ENCODE assay signal across 9 cellular contexts in the genomic region with DNA sequence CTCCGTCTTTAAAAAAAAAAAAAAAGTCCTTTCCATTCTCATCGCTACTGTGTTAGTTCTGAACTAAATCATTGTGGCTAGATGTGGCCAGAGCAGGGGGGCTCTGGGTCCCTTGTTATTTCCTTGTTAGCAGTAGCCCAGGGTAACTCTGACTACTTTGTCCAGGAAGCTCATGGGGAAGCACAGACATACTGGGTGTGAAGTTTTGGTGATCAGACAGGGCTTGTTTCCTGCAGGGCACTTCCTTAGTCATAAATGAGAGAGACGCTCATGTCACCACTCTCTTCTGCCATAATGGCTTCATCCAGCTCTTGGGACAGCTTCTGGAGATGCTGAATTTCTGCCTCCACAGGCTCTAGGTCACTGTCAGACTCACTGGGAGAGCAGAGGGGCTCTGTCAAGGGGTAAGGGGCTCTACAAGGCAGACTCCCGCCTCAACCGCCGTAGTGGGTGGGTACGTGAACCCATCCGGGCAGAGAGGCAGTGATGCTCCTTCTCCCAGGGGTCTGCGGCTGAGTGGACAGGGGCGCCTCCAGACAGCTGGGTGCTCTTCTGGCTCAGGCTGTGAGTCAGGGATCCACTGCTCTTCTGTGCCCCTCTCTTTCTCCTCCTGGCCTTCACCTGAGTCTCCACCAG. TPM values are rescaled to one million over a fixed set of nuclear protein-coding genes. Genes with fewer than 3 reads are reported as not detected.
DNase-seq lines count a peak whose midpoint lies in the region; ATAC-seq and TF ChIP-seq lines count a peak whose summit lies in the region.
"Had no signal": no experiment of that assay in that cellular context is flagged by ENCODE, and none has a peak within 500 bp of the region (broad histone marks: within the 10 kb centered on the region; RNA-seq: fewer than 3 reads in every experiment).

No MANE protein-coding gene starts in this region.

- H4K20me1 ChIP-seq in Karpas-422 (ENCODE audit: insufficient read depth, low read depth, low read length) (peaks cover 17% of the 10 kb centered on the region; the same call in 1 of the 2 replicates), osteoblast (ENCODE audit: insufficient read depth, low read length) (no peaks in the 10 kb centered on the region)

- H3K36me3 ChIP-seq in Karpas-422 (ENCODE audit: insufficient read depth, low read length) = peaks cover 15% of the 10 kb centered on the region; the same call in 1 of the 2 replicates
- H3K36me3 ChIP-seq in osteoblast (ENCODE audit: insufficient read depth, low read length) = no peaks in the 10 kb centered on the region

- intact Hi-C loops in CD14-positive monocyte (cut with micrococcal nuclease) = no loop called here

- CTCF ChIA-PET in T-cell (lab: Charles Lee) = interaction anchor here in 1 of 2 donors (0.8 to 2.8 kb wide), 5 partner anchors 8 to 16 kb away, joined by 3 to 27 read pairs (median 5); partner anchors contain the start of gene STIM2

- peak; percentile 51 for DNase-seq in CD14-positive monocyte (ENCODE audit: low spot score)
- DNase-seq in T-cell = peak; percentile 15 to 84 (median 68)
- DNase-seq in endothelial cell (ENCODE audit: low spot score) = peak; percentile 7
- no peak for DNase-seq in GM19238 (ENCODE audit: insufficient read length, low spot score)
- DNase-seq in Karpas-422 = no peak
- no peak for DNase-seq in osteoblast (ENCODE audit: insufficient read length, low spot score, missing footprints)
- DNase-seq: DND-41 had no signal

- peaks cover 0 to 4% (median under 1%) of the 10 kb centered on the region in 7 donors for H3K9me3 Mint-ChIP-seq in CD14-positive monocyte
- peaks cover 0 to 12% (median 0%) of the 10 kb centered on the region in 3 donors for H3K9me3 Mint-ChIP-seq in T-cell
- H3K9me3 Mint-ChIP-seq in endothelial cell (ENCODE audit: unreplicated experiment) = no peaks in the 10 kb centered on the region

- H3K27ac Mint-ChIP-seq in CD14-positive monocyte (peak overlapping the region in 6 of 7 donors; percentile 22 to 84 (median 62)), T-cell (peak overlapping the region; percentile 86 to 94), endothelial cell (ENCODE audit: unreplicated experiment) (peak overlapping the region; percentile 90)

- no peak overlapping the region for H3K4me2 ChIP-seq in Karpas-422 (ENCODE audit: low read depth, low read length, poor library complexity, severe bottlenecking)
- no peak overlapping the region for H3K4me2 ChIP-seq in osteoblast (ENCODE audit: insufficient read depth, low read length)

- peaks cover 9 to 22% of the 10 kb centered on the region in 2 donors for H3K36me3 Mint-ChIP-seq in CD14-positive monocyte
- peaks cover 15% of the 10 kb centered on the region for H3K36me3 Mint-ChIP-seq in T-cell
- H3K36me3 Mint-ChIP-seq in endothelial cell (ENCODE audit: low read depth, unreplicated experiment) = peaks cover 23% of the 10 kb centered on the region

- peaks cover 99% of the 10 kb centered on the region for H3K79me2 ChIP-seq in Karpas-422 (ENCODE audit: low read length)
- H3K79me2 ChIP-seq in osteoblast (ENCODE audit: insufficient read depth, low read length) = peaks cover 48% of the 10 kb centered on the region

- H3K27ac ChIP-seq in Karpas-422 (ENCODE audit: low read length) (no peak overlapping the region), osteoblast (ENCODE audit: low read depth, low read length) (no peak overlapping the region)

- H2AFZ ChIP-seq in Karpas-422 (ENCODE audit: low read length) (no peak overlapping the region), osteoblast (ENCODE audit: low read length) (no peak overlapping the region)

- H3K4me3 Mint-ChIP-seq in CD14-positive monocyte (no peak overlapping the region), T-cell (peak overlapping the region; percentile 28 to 74 (median 42)), endothelial cell (ENCODE audit: unreplicated experiment) (peak overlapping the region; percentile 51)

- peaks cover 38% of the 10 kb centered on the region for H3K4me1 ChIP-seq in Karpas-422 (ENCODE audit: low read length)
- H3K4me1 ChIP-seq in osteoblast (ENCODE audit: insufficient read depth, low read length) = peaks cover 5% of the 10 kb centered on the region

- peaks cover 22% of the 10 kb centered on the region for H3K4me1 Mint-ChIP-seq in CD14-positive monocyte
- peaks cover 84 to 89% (median 89%) of the 10 kb centered on the region in 3 donors for H3K4me1 Mint-ChIP-seq in T-cell
- H3K4me1 Mint-ChIP-seq in endothelial cell (ENCODE audit: unreplicated experiment) = peaks cover 39% of the 10 kb centered on the region

- TF ChIP-seq CTCF in CD14-positive monocyte (IDR thresholded peaks at IDR 0.05) = no peak
- no peak for TF ChIP-seq CTCF in endothelial cell (IDR thresholded peaks at IDR 0.05; ENCODE audit: unreplicated experiment)
- no peak for TF ChIP-seq CTCF in osteoblast (IDR thresholded peaks at IDR 0.05; ENCODE audit: extremely low read depth, low read depth, low read length)

- ATAC-seq in GM21528 (IDR thresholded peaks at IDR 0.05; ENCODE audit: low FRiP score, unreplicated experiment) (peak; percentile 70), T-cell (replicated peaks in 1 of 4) (peak; percentile 81 to 92 (median 89)), SK-N-SH treated with all-trans-retinoic acid at 6 μM for 48 hours (no peak)

- no peaks in the 10 kb centered on the region for H3K9me2 ChIP-seq in Karpas-422 (replicated peaks; ENCODE audit: insufficient read depth, low read length)

- no peak overlapping the region for H3K9ac ChIP-seq in Karpas-422 (ENCODE audit: low read length)

- no peak overlapping the region for H3K4me3 ChIP-seq in Karpas-422 (ENCODE audit: low read length)
- no peak overlapping the region for H3K4me3 ChIP-seq in osteoblast (ENCODE audit: insufficient read depth, low read length)

- H3K27me3 ChIP-seq in Karpas-422 (ENCODE audit: low read length) (no peaks in the 10 kb centered on the region), osteoblast (ENCODE audit: insufficient read depth, low read length) (no peaks in the 10 kb centered on the region)

- POLR2A ChIA-PET in T-cell (lab: Charles Lee) = interaction anchor here (0.5 to 6.3 kb wide), 5 partner anchors 9 to 292 kb away, joined by 3 to 76 read pairs (median 7); partner anchors contain the start of gene STIM2 (in 1 of the 2)

- H3K9me3 ChIP-seq in Karpas-422 (ENCODE audit: low read length) (no peaks in the 10 kb centered on the region), osteoblast (ENCODE audit: low read depth, low read length) (no peaks in the 10 kb centered on the region)

- H3K27me3 Mint-ChIP-seq in CD14-positive monocyte (ENCODE audit: low read depth in 3 of 3) = peaks cover 0 to 1% (median 0%) of the 10 kb centered on the region in 3 donors
- no peaks in the 10 kb centered on the region for H3K27me3 Mint-ChIP-seq in T-cell
- H3K27me3 Mint-ChIP-seq in endothelial cell (ENCODE audit: unreplicated experiment) = peaks cover 4% of the 10 kb centered on the region

TF ChIP-seq in SK-N-SH treated with all-trans-retinoic acid at 6 μM for 48 hours, 23 proteins besides CTCF, POLR2A, EP300 and RAD21 (continues in another document):
- no peak for TF ChIP-seq CSDC2 (CRISPR knock-in tag; IDR thresholded peaks at IDR 0.05)
- TF ChIP-seq PATZ1 (CRISPR knock-in tag; IDR thresholded peaks at IDR 0.05; ENCODE audit: borderline replicate concordance) = no peak
- no peak for TF ChIP-seq TSHZ2 (CRISPR knock-in tag; IDR thresholded peaks at IDR 0.05)
- no peak for TF ChIP-seq GLIS3 (CRISPR knock-in tag; IDR thresholded peaks at IDR 0.05)
- TF ChIP-seq BACH2 (CRISPR knock-in tag; IDR thresholded peaks at IDR 0.05; ENCODE audit: borderline replicate concordance) = no peak

RNA-seq across cellular contexts. Expression of gene STIM2, which starts 12.9 kb away (rescaled TPM):
- 1 to 10 TPM; 8.6 to 8.8 TPM for polyA plus RNA-seq in CD14-positive monocyte
- 10 to 100 TPM; 67.9 to 98.7 (median 75.2) TPM for total RNA-seq in T-cell
- total RNA-seq in endothelial cell (ENCODE audit: unreplicated experiment) = 65.7 TPM
- total RNA-seq in Karpas-422 (2014; rRNA removed; shearing (Covaris generic); ENCODE audit: low replicate concordance) = 96.4 and 203 TPM in 2 replicates
- 14.8 and 15.3 TPM in 2 replicates for total RNA-seq in osteoblast

Comparison
In these comparisons a context has a peak if more than half of its experiments do, and no peak if none do; other contexts are left out.
1. DNase-seq: peak in CD14-positive monocyte (single experiment), T-cell (34 of 34) and endothelial cell (single experiment); none in GM19238 (single experiment), Karpas-422 (single experiment) and osteoblast (single experiment).
2. H3K4me3 Mint-ChIP-seq: peak in T-cell (3 of 3) and endothelial cell (single experiment); none in CD14-positive monocyte (0 of 2).
3. Peak in every context shown above with its lines, with median percentiles within 50 percentile points of each other: H3K27ac Mint-ChIP-seq.